In the genomic region with DNA sequence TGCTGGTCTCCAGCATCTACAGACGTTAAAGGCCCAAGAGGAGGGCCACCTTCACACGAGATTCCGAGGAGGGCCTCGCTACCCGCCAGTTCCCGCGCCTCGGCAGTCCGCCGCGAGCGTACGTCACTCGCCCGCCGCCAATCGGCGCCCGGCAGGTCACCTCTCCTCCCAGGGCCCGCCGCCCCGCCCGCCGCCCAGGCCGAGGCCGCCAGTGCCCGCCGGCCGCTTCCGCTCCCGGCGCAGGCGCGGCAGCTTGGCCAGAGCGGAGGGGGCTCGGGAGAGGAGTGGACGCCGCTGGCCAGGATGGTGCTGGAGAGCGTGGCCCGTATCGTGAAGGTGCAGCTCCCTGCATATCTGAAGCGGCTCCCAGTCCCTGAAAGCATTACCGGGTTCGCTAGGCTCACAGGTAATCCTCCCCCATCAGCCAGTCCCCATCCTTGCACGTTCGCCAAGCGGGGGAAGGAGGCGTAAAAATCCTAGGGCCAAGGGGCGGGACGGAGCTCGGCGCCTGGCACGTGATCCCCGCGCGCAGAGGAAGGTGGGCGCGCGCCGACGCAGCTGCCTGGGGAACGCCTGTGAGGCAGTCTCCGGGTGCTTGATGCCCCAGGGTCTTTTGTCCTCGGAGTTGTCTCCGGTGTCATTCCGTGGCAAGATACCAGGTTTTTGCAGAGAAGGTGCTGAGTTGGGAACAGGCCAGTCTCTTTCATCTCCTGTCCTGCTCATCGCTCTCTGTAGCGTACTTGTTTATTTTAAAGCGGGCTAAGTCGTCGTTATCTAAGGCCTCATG, we compare ENCODE assay signal across 1 cellular context.
TF ChIP-seq lines count a peak whose summit lies in the region.

A gene with protein sequence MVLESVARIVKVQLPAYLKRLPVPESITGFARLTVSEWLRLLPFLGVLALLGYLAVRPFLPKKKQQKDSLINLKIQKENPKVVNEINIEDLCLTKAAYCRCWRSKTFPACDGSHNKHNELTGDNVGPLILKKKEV (plus strand): TSS at position 211 of the 787 bp plus-strand sequence. CDS start 93 bp downstream, at position 304.

TF ChIP-seq in HepG2, 621 proteins besides CTCF, POLR2A, EP300 and RAD21 (continued from another document):
- TF ChIP-seq, protein P1, sequence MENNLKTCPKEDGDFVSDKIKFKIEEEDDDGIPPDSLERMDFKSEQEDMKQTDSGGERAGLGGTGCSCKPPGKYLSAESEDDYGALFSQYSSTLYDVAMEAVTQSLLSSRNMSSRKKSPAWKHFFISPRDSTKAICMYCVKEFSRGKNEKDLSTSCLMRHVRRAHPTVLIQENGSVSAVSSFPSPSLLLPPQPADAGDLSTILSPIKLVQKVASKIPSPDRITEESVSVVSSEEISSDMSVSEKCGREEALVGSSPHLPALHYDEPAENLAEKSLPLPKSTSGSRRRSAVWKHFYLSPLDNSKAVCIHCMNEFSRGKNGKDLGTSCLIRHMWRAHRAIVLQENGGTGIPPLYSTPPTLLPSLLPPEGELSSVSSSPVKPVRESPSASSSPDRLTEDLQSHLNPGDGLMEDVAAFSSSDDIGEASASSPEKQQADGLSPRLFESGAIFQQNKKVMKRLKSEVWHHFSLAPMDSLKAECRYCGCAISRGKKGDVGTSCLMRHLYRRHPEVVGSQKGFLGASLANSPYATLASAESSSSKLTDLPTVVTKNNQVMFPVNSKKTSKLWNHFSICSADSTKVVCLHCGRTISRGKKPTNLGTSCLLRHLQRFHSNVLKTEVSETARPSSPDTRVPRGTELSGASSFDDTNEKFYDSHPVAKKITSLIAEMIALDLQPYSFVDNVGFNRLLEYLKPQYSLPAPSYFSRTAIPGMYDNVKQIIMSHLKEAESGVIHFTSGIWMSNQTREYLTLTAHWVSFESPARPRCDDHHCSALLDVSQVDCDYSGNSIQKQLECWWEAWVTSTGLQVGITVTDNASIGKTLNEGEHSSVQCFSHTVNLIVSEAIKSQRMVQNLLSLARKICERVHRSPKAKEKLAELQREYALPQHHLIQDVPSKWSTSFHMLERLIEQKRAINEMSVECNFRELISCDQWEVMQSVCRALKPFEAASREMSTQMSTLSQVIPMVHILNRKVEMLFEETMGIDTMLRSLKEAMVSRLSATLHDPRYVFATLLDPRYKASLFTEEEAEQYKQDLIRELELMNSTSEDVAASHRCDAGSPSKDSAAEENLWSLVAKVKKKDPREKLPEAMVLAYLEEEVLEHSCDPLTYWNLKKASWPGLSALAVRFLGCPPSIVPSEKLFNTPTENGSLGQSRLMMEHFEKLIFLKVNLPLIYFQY (CRISPR knock-in tag; IDR thresholded peaks at IDR 0.05; ENCODE audit: borderline replicate concordance) = peak; percentile 61; the same call in 1 of the 2 replicates
- TF ChIP-seq ZEB1 (IDR thresholded peaks at IDR 0.05; ENCODE audit: insufficient replicate concordance, low read depth) = no peak
- TF ChIP-seq ZNF17 (CRISPR knock-in tag; IDR thresholded peaks at IDR 0.05) = no peak
- TF ChIP-seq ZNF761 (CRISPR knock-in tag; conservative IDR thresholded peaks at IDR 0.05) = peak; percentile 97; the same call in 1 of the 2 replicates
- no peak for TF ChIP-seq PHB2 (IDR thresholded peaks at IDR 0.05; ENCODE audit: partially characterized antibody)
- peak; percentile 98 for TF ChIP-seq REL (CRISPR knock-in tag; conservative IDR thresholded peaks at IDR 0.05)
- TF ChIP-seq, protein P2, sequence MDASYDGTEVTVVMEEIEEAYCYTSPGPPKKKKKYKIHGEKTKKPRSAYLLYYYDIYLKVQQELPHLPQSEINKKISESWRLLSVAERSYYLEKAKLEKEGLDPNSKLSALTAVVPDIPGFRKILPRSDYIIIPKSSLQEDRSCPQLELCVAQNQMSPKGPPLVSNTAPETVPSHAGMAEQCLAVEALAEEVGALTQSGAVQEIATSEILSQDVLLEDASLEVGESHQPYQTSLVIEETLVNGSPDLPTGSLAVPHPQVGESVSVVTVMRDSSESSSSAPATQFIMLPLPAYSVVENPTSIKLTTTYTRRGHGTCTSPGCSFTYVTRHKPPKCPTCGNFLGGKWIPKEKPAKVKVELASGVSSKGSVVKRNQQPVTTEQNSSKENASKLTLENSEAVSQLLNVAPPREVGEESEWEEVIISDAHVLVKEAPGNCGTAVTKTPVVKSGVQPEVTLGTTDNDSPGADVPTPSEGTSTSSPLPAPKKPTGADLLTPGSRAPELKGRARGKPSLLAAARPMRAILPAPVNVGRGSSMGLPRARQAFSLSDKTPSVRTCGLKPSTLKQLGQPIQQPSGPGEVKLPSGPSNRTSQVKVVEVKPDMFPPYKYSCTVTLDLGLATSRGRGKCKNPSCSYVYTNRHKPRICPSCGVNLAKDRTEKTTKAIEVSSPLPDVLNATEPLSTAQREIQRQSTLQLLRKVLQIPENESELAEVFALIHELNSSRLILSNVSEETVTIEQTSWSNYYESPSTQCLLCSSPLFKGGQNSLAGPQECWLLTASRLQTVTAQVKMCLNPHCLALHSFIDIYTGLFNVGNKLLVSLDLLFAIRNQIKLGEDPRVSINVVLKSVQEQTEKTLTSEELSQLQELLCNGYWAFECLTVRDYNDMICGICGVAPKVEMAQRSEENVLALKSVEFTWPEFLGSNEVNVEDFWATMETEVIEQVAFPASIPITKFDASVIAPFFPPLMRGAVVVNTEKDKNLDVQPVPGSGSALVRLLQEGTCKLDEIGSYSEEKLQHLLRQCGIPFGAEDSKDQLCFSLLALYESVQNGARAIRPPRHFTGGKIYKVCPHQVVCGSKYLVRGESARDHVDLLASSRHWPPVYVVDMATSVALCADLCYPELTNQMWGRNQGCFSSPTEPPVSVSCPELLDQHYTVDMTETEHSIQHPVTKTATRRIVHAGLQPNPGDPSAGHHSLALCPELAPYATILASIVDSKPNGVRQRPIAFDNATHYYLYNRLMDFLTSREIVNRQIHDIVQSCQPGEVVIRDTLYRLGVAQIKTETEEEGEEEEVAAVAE (CRISPR knock-in tag; IDR thresholded peaks at IDR 0.05; ENCODE audit: borderline replicate concordance) = no peak
- TF ChIP-seq, protein P3, sequence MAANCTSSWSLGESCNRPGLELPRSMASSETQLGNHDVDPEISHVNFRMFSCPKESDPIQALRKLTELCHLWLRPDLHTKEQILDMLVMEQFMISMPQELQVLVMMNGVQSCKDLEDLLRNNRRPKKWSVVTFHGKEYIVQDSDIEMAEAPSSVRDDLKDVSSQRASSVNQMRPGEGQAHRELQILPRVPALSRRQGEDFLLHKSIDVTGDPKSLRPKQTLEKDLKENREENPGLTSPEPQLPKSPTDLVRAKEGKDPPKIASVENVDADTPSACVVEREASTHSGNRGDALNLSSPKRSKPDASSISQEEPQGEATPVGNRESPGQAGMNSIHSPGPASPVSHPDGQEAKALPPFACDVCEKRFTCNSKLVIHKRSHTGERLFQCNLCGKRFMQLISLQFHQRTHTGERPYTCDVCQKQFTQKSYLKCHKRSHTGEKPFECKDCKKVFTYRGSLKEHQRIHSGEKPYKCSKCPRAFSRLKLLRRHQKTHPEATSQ (CRISPR knock-in tag; IDR thresholded peaks at IDR 0.05; ENCODE audit: borderline replicate concordance) = peak; percentile 74
- TF ChIP-seq, protein P4, sequence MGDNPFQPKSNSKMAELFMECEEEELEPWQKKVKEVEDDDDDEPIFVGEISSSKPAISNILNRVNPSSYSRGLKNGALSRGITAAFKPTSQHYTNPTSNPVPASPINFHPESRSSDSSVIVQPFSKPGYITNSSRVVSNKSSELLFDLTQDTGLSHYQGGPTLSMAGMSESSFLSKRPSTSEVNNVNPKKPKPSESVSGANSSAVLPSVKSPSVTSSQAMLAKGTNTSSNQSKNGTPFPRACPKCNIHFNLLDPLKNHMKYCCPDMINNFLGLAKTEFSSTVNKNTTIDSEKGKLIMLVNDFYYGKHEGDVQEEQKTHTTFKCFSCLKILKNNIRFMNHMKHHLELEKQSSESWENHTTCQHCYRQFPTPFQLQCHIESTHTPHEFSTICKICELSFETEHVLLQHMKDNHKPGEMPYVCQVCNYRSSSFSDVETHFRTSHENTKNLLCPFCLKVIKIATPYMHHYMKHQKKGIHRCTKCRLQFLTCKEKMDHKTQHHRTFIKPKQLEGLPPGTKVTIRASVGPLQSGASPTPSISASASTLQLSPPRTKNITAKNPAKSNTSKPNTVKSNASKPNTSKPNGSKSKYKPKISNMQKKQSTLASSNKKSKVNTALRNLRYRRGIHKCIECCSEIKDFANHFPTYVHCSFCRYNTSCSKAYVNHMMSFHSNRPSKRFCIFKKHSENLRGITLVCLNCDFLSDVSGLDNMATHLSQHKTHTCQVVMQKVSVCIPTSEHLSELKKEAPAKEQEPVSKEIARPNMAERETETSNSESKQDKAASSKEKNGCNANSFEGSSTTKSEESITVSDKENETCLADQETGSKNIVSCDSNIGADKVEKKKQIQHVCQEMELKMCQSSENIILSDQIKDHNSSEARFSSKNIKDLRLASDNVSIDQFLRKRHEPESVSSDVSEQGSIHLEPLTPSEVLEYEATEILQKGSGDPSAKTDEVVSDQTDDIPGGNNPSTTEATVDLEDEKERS (CRISPR knock-in tag; IDR thresholded peaks at IDR 0.05) = no peak
- TF ChIP-seq, protein P5, sequence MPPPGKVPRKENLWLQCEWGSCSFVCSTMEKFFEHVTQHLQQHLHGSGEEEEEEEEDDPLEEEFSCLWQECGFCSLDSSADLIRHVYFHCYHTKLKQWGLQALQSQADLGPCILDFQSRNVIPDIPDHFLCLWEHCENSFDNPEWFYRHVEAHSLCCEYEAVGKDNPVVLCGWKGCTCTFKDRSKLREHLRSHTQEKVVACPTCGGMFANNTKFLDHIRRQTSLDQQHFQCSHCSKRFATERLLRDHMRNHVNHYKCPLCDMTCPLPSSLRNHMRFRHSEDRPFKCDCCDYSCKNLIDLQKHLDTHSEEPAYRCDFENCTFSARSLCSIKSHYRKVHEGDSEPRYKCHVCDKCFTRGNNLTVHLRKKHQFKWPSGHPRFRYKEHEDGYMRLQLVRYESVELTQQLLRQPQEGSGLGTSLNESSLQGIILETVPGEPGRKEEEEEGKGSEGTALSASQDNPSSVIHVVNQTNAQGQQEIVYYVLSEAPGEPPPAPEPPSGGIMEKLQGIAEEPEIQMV (CRISPR knock-in tag; IDR thresholded peaks at IDR 0.05; ENCODE audit: low read depth) = peak; percentile 75; the same call in 1 of the 2 replicates
- 0 out of 2 replicates have a peak, but pooled peaks have one; percentile 49 for TF ChIP-seq ZNF879 (CRISPR knock-in tag; IDR thresholded peaks at IDR 0.05)
- TF ChIP-seq ZBTB1 (CRISPR knock-in tag; IDR thresholded peaks at IDR 0.05; ENCODE audit: borderline replicate concordance) = no peak
- TF ChIP-seq CBFB (CRISPR knock-in tag; IDR thresholded peaks at IDR 0.05) = peak; percentile 57
- peak; percentile 52; the same call in 1 of the 2 replicates for TF ChIP-seq ZNF33B (CRISPR knock-in tag; IDR thresholded peaks at IDR 0.05)
- TF ChIP-seq AGO1 (IDR thresholded peaks at IDR 0.05; ENCODE audit: low read depth, low read length, poor library complexity, severe bottlenecking) = no peak
- TF ChIP-seq, protein P6, sequence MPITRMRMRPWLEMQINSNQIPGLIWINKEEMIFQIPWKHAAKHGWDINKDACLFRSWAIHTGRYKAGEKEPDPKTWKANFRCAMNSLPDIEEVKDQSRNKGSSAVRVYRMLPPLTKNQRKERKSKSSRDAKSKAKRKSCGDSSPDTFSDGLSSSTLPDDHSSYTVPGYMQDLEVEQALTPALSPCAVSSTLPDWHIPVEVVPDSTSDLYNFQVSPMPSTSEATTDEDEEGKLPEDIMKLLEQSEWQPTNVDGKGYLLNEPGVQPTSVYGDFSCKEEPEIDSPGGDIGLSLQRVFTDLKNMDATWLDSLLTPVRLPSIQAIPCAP (CRISPR knock-in tag; IDR thresholded peaks at IDR 0.05; ENCODE audit: low read depth) = peak; percentile 53; the same call in 1 of the 2 replicates
- no peak for TF ChIP-seq HCFC1 (IDR thresholded peaks at IDR 0.05; ENCODE audit: low read depth, low read length)
- TF ChIP-seq CHD2 (IDR thresholded peaks at IDR 0.05; ENCODE audit: low read depth, low read length) = peak; percentile 70; the same call in 1 of the 2 replicates
- no peak for TF ChIP-seq LCORL (IDR thresholded peaks at IDR 0.05)
- peak; percentile 87 for TF ChIP-seq LCORL (CRISPR knock-in tag; IDR thresholded peaks at IDR 0.05)
- TF ChIP-seq, protein P7, sequence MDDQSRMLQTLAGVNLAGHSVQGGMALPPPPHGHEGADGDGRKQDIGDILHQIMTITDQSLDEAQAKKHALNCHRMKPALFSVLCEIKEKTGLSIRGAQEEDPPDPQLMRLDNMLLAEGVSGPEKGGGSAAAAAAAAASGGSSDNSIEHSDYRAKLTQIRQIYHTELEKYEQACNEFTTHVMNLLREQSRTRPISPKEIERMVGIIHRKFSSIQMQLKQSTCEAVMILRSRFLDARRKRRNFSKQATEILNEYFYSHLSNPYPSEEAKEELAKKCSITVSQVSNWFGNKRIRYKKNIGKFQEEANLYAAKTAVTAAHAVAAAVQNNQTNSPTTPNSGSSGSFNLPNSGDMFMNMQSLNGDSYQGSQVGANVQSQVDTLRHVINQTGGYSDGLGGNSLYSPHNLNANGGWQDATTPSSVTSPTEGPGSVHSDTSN (CRISPR knock-in tag; IDR thresholded peaks at IDR 0.05; ENCODE audit: borderline replicate concordance) = no peak; the same call in 1 of the 2 replicates
- peak; percentile 98 for TF ChIP-seq ZNF510 (CRISPR knock-in tag; IDR thresholded peaks at IDR 0.05; ENCODE audit: low read depth)
- TF ChIP-seq SNAI1 (CRISPR knock-in tag; IDR thresholded peaks at IDR 0.05; ENCODE audit: borderline replicate concordance) = peak; percentile 74; the same call in 1 of the 2 replicates
- TF ChIP-seq HHEX (CRISPR knock-in tag; IDR thresholded peaks at IDR 0.05) = no peak
- no peak; the same call in 1 of the 2 replicates for TF ChIP-seq RELA (CRISPR knock-in tag; IDR thresholded peaks at IDR 0.05)
- TF ChIP-seq PCBP2 (optimal IDR thresholded peaks at IDR 0.05; ENCODE audit: low read depth, low read length, poor library complexity, severe bottlenecking) = no peak
